Comparison of ENCODE assay signal across 1 cellular context in the genomic region with DNA sequence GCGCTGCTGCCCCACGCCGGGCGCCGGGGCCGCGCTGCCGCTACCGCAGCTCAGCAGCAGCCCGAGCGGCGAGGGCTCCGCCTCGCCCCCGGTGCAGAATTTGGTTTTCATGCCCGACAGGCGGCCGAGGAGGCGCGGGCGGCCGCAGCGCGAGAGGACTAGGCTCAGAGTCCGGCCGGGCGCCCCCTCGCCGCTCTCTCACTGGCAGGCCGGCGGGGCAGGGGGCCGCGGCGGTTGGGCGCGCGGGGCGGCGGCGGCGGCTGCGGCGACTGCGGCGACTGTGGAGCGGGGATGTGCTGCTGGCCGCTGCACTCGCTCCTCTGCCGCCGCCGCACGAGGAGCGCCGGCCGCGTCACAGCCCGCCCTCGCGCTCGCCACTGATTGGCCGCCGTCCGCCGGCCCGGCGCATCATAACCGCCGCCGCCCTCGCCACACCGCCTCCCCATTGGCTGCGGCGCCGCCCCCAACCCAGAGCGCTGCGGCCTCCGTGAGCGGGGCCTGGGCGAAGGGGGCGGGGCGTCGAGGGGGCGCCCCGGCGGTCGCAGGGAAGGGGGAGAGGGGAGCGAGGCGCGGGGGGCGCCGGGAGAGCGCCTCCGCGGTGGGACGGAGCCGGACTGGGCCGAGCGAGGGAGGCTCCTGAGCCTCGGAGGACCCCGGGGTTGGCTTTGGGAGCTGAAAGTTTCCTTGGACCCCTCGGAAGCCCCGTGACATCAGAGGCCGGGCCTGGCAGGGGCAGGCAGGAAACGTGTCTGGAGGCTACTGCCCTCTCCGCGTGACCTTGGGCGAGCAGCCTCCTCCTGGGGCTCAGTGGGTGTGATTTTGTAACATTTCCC.
TF ChIP-seq lines count a peak whose summit lies in the region.

A gene (minus strand): TSS at position 322 of the 833 bp plus-strand sequence. CDS start 211 bp downstream, at position 111.

TF ChIP-seq in WTC11, 78 proteins besides CTCF, POLR2A, EP300 and RAD21 (continued from another document):
- TF ChIP-seq, protein P1, sequence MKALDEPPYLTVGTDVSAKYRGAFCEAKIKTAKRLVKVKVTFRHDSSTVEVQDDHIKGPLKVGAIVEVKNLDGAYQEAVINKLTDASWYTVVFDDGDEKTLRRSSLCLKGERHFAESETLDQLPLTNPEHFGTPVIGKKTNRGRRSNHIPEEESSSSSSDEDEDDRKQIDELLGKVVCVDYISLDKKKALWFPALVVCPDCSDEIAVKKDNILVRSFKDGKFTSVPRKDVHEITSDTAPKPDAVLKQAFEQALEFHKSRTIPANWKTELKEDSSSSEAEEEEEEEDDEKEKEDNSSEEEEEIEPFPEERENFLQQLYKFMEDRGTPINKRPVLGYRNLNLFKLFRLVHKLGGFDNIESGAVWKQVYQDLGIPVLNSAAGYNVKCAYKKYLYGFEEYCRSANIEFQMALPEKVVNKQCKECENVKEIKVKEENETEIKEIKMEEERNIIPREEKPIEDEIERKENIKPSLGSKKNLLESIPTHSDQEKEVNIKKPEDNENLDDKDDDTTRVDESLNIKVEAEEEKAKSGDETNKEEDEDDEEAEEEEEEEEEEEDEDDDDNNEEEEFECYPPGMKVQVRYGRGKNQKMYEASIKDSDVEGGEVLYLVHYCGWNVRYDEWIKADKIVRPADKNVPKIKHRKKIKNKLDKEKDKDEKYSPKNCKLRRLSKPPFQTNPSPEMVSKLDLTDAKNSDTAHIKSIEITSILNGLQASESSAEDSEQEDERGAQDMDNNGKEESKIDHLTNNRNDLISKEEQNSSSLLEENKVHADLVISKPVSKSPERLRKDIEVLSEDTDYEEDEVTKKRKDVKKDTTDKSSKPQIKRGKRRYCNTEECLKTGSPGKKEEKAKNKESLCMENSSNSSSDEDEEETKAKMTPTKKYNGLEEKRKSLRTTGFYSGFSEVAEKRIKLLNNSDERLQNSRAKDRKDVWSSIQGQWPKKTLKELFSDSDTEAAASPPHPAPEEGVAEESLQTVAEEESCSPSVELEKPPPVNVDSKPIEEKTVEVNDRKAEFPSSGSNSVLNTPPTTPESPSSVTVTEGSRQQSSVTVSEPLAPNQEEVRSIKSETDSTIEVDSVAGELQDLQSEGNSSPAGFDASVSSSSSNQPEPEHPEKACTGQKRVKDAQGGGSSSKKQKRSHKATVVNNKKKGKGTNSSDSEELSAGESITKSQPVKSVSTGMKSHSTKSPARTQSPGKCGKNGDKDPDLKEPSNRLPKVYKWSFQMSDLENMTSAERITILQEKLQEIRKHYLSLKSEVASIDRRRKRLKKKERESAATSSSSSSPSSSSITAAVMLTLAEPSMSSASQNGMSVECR (CRISPR knock-in tag; IDR thresholded peaks at IDR 0.05; ENCODE audit: borderline replicate concordance), result no peak
- no peak for TF ChIP-seq HMGA2 (CRISPR knock-in tag; IDR thresholded peaks at IDR 0.05)
- TF ChIP-seq, protein P2, sequence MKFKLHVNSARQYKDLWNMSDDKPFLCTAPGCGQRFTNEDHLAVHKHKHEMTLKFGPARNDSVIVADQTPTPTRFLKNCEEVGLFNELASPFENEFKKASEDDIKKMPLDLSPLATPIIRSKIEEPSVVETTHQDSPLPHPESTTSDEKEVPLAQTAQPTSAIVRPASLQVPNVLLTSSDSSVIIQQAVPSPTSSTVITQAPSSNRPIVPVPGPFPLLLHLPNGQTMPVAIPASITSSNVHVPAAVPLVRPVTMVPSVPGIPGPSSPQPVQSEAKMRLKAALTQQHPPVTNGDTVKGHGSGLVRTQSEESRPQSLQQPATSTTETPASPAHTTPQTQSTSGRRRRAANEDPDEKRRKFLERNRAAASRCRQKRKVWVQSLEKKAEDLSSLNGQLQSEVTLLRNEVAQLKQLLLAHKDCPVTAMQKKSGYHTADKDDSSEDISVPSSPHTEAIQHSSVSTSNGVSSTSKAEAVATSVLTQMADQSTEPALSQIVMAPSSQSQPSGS (CRISPR knock-in tag; IDR thresholded peaks at IDR 0.05; ENCODE audit: borderline replicate concordance, low read depth), result no peak
- TF ChIP-seq, protein P3, sequence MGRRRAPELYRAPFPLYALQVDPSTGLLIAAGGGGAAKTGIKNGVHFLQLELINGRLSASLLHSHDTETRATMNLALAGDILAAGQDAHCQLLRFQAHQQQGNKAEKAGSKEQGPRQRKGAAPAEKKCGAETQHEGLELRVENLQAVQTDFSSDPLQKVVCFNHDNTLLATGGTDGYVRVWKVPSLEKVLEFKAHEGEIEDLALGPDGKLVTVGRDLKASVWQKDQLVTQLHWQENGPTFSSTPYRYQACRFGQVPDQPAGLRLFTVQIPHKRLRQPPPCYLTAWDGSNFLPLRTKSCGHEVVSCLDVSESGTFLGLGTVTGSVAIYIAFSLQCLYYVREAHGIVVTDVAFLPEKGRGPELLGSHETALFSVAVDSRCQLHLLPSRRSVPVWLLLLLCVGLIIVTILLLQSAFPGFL (CRISPR knock-in tag; IDR thresholded peaks at IDR 0.05; ENCODE audit: borderline replicate concordance), result no peak
